In the genomic region with DNA sequence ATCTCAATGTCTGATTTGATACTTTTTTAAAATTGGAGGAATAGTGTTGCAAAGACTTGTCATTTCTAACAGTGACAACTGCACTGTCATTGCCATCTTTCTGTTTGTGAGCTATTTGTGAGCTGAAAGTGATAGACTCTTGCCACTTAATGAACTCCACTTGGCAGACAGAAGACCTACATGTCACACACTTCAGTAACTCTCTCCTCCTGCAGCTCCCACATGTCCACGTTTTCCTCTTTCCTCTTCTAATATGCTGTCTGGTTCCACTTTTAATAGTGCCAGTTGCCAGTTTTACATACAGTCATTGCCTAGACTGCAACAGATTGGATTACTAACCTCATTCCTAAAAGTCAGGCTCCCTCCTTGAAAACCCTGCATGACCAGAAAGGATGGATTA, we compare ENCODE assay signal across 29 cellular contexts.
"Had no signal": no experiment of that assay in that cellular context is flagged by ENCODE, and none has a peak within 500 bp of the region (broad histone marks: within the 10 kb centered on the region; RNA-seq: fewer than 3 reads in every experiment).

No MANE protein-coding gene starts in this region.

- H3K27ac ChIP-seq: breast epithelium, gastroesophageal sphincter, neutrophil, ovary, sigmoid colon, thoracic aorta had no signal

- H3K27me3 ChIP-seq: breast epithelium, gastroesophageal sphincter, neutrophil, ovary, sigmoid colon had no signal

- H3K4me3 ChIP-seq: breast epithelium, gastroesophageal sphincter, lung, mucosa of descending colon, ovary, sigmoid colon, thoracic aorta had no signal

- H3K4me1 ChIP-seq: breast epithelium, gastroesophageal sphincter, sigmoid colon had no signal

- H3K36me3 ChIP-seq: breast epithelium, gastroesophageal sphincter, neutrophil, ovary, sigmoid colon, thoracic aorta had no signal

- H3K9me3 ChIP-seq: breast epithelium, gastroesophageal sphincter, mucosa of descending colon, neutrophil, ovary, sigmoid colon, thoracic aorta had no signal

- ATAC-seq: activated CD8-positive, alpha-beta memory T cell treated with anti-CD3 and anti-CD28 coated beads, Interleukin-2, amount 10 ng/mL, durations not matched to agents 7 days and 5 days; activated CD8-positive, alpha-beta T cell treated with anti-CD3 and anti-CD28 coated beads, Interleukin-2, amount 10 ng/mL, durations not matched to agents 7 days and 5 days; activated naive CD4-positive, alpha-beta T cell treated with anti-CD3 and anti-CD28 coated beads, Interleukin-2, amount 50 U/mL, for 72 hours; gastroesophageal sphincter; left lobe of liver; mucosa of descending colon; natural killer cell treated with Interleukin-12 subunit alpha and Interleukin-12 subunit beta and Interleukin-15 and Interleukin-18, amount 100 ng/mL, for 72 hours; stimulated activated effector memory CD8-positive, alpha-beta T cell treated with anti-CD3 and anti-CD28 coated beads, Interleukin-12 subunit alpha, Interleukin-12 subunit beta, amount 100 ng/mL, for 72 hours had no signal

- DNase-seq: activated B cell treated with CpG ODN at 0.5 μM for 24 hours; activated CD4-positive, alpha-beta T cell treated with anti-CD3 and anti-CD28 coated beads, Interleukin-2, amount 50 U/mL, for 1 hour; activated CD8-positive, alpha-beta memory T cell treated with anti-CD3 and anti-CD28 coated beads, Interleukin-2, amount 10 ng/mL, durations not matched to agents 7 days and 5 days; activated CD8-positive, alpha-beta T cell treated with anti-CD3 and anti-CD28 coated beads, Interleukin-2, amount 10 ng/mL, durations not matched to agents 7 days and 5 days; activated naive CD4-positive, alpha-beta T cell; activated T-cell treated with anti-CD3 and anti-CD28 coated beads, Interleukin-2, amount 50 U/mL, for 48 hours; dermis blood vessel endothelial cell; effector CD8-positive, alpha-beta T cell; head of caudate nucleus; hypothalamus; immature natural killer cell; kidney; mucosa of descending colon; ovary; sigmoid colon; small intestine; stimulated activated CD4-positive, alpha-beta T cell treated with anti-CD3 and anti-CD28 coated beads, Interleukin-4, amount 100 ng/mL, for 24 hours; trophoblast cell had no signal

- FAIRE-seq: colon, urothelium cell line had no signal
